ENCODE assay signal across 30 cellular contexts in genomic region chr5:11289733-11290132, GRCh38.
"Had no signal": no experiment of that assay in that cellular context is flagged by ENCODE, and none has a peak within 500 bp of the region (broad histone marks: within the 10 kb centered on the region; RNA-seq: fewer than 3 reads in every experiment).

No MANE protein-coding gene starts in this region.

- H3K27me3 ChIP-seq: ascending aorta, brain microvascular endothelial cell, esophagus muscularis mucosa, gastrocnemius medialis, sigmoid colon, upper lobe of left lung had no signal

- DNase-seq: activated B cell treated with CpG ODN at 0.5 μM for 24 hours; activated CD4-positive, alpha-beta T cell treated with anti-CD3 and anti-CD28 coated beads for 36 hours; activated CD4-positive, alpha-beta T cell treated with anti-CD3 and anti-CD28 coated beads, Interleukin-2, amount 50 U/mL, for 4 hours; activated CD8-positive, alpha-beta memory T cell treated with anti-CD3 and anti-CD28 coated beads for 24 hours; activated CD8-positive, alpha-beta memory T cell treated with anti-CD3 and anti-CD28 coated beads, Interleukin-2, amount 50 U/mL, for 4 hours; activated T-cell treated with anti-CD3 and anti-CD28 coated beads, Interleukin-2, amount 50 U/mL, for 24 hours; brain microvascular endothelial cell; caudate nucleus; dermis blood vessel endothelial cell; effector memory CD8-positive, alpha-beta T cell; gastrocnemius medialis; hypothalamus; islet precursor cell; left cardiac atrium; naive thymus-derived CD8-positive, alpha-beta T cell; sigmoid colon; stimulated activated CD4-positive, alpha-beta T cell treated with anti-CD3 and anti-CD28 coated beads, Interleukin-15, amount 100 ng/mL, for 24 hours; stimulated activated CD4-positive, alpha-beta T cell treated with anti-CD3 and anti-CD28 coated beads, Interleukin-2, amount 100 ng/mL, for 48 hours; stimulated activated CD8-positive, alpha-beta memory T cell treated with anti-CD3 and anti-CD28 coated beads, Interleukin-4, amount 100 ng/mL, for 48 hours; stimulated activated naive B cell treated with anti-CD40 and anti-IgM and Interleukin-4, amounts not matched to agents 10 μg/mL and 1 μg/mL and 100 μg/mL, for 72 hours; T-cell; upper lobe of left lung had no signal

- H3K36me3 ChIP-seq: ascending aorta, brain microvascular endothelial cell, esophagus muscularis mucosa, gastrocnemius medialis, sigmoid colon, upper lobe of left lung had no signal

- H3K27ac ChIP-seq: ascending aorta, brain microvascular endothelial cell, esophagus muscularis mucosa, gastrocnemius medialis, sigmoid colon, upper lobe of left lung had no signal

- H3K27ac Mint-ChIP-seq: activated B cell treated with CpG ODN at 0.5 μM for 24 hours; activated CD4-positive, alpha-beta T cell treated with anti-CD3 and anti-CD28 coated beads for 36 hours; activated naive CD4-positive, alpha-beta T cell treated with anti-CD3 and anti-CD28 coated beads, Interleukin-2, amount 50 U/mL, for 72 hours; activated T-cell treated with anti-CD3 and anti-CD28 coated beads, Interleukin-2, amount 50 U/mL, for 24 hours; activated T-helper 17 cell treated with anti-CD3 and anti-CD28 coated beads, Interleukin-2, amount 50 U/mL, for 72 hours; effector memory CD8-positive, alpha-beta T cell; mesothelial cell of epicardium; naive thymus-derived CD8-positive, alpha-beta T cell; stimulated activated naive B cell treated with anti-CD40 and anti-IgM and Interleukin-4, amounts not matched to agents 10 μg/mL and 1 μg/mL and 100 μg/mL, for 72 hours; T-cell; T-helper 2 cell treated with Interferon-gamma antibody and Interleukin-4, amounts not matched to agents 5 μg/mL and 100 μg/mL, for 36 hours had no signal

- H3K4me3 Mint-ChIP-seq: activated B cell treated with CpG ODN at 0.5 μM for 24 hours; activated CD4-positive, alpha-beta T cell treated with anti-CD3 and anti-CD28 coated beads for 36 hours; activated T-cell treated with anti-CD3 and anti-CD28 coated beads, Interleukin-2, amount 50 U/mL, for 24 hours; activated T-helper 17 cell treated with anti-CD3 and anti-CD28 coated beads, Interleukin-2, amount 50 U/mL, for 72 hours; effector memory CD8-positive, alpha-beta T cell; mesothelial cell of epicardium; naive thymus-derived CD8-positive, alpha-beta T cell; stimulated activated naive B cell treated with anti-CD40 and anti-IgM and Interleukin-4, amounts not matched to agents 10 μg/mL and 1 μg/mL and 100 μg/mL, for 72 hours; T-cell; T-helper 2 cell treated with Interferon-gamma antibody and Interleukin-4, amounts not matched to agents 5 μg/mL and 100 μg/mL, for 36 hours had no signal

- H3K27me3 Mint-ChIP-seq: activated T-helper 17 cell treated with anti-CD3 and anti-CD28 coated beads, Interleukin-2, amount 50 U/mL, for 72 hours; effector memory CD8-positive, alpha-beta T cell; stimulated activated naive B cell treated with anti-CD40 and anti-IgM and Interleukin-4, amounts not matched to agents 10 μg/mL and 1 μg/mL and 100 μg/mL, for 72 hours had no signal

- H3K4me3 ChIP-seq: ascending aorta, esophagus muscularis mucosa, gastrocnemius medialis, lung, sigmoid colon, smooth muscle cell, upper lobe of left lung had no signal

- H3K4me1 Mint-ChIP-seq: activated B cell treated with CpG ODN at 0.5 μM for 24 hours; activated CD4-positive, alpha-beta T cell treated with anti-CD3 and anti-CD28 coated beads for 36 hours; activated T-helper 17 cell treated with anti-CD3 and anti-CD28 coated beads, Interleukin-2, amount 50 U/mL, for 72 hours; mesothelial cell of epicardium; naive thymus-derived CD8-positive, alpha-beta T cell; stimulated activated naive B cell treated with anti-CD40 and anti-IgM and Interleukin-4, amounts not matched to agents 10 μg/mL and 1 μg/mL and 100 μg/mL, for 72 hours; T-cell had no signal

- H3K9me3 Mint-ChIP-seq: activated B cell treated with CpG ODN at 0.5 μM for 24 hours; activated naive CD4-positive, alpha-beta T cell treated with anti-CD3 and anti-CD28 coated beads, Interleukin-2, amount 50 U/mL, for 72 hours; activated T-cell treated with anti-CD3 and anti-CD28 coated beads, Interleukin-2, amount 50 U/mL, for 24 hours; activated T-helper 17 cell treated with anti-CD3 and anti-CD28 coated beads, Interleukin-2, amount 50 U/mL, for 72 hours; T-cell; T-helper 2 cell treated with Interferon-gamma antibody and Interleukin-4, amounts not matched to agents 5 μg/mL and 100 μg/mL, for 36 hours had no signal

- H3K36me3 Mint-ChIP-seq: activated naive CD4-positive, alpha-beta T cell treated with anti-CD3 and anti-CD28 coated beads, Interleukin-2, amount 50 U/mL, for 72 hours; mesothelial cell of epicardium; naive thymus-derived CD8-positive, alpha-beta T cell; stimulated activated naive B cell treated with anti-CD40 and anti-IgM and Interleukin-4, amounts not matched to agents 10 μg/mL and 1 μg/mL and 100 μg/mL, for 72 hours; T-cell had no signal

- ATAC-seq: activated CD4-positive, alpha-beta T cell treated with anti-CD3 and anti-CD28 coated beads for 36 hours; activated naive CD4-positive, alpha-beta T cell treated with anti-CD3 and anti-CD28 coated beads, Interleukin-2, amount 50 U/mL, for 72 hours; activated T-helper 17 cell treated with anti-CD3 and anti-CD28 coated beads, Interleukin-2, amount 50 U/mL, for 72 hours; effector memory CD8-positive, alpha-beta T cell; gastrocnemius medialis; naive thymus-derived CD8-positive, alpha-beta T cell; stimulated activated naive B cell treated with anti-CD40 and anti-IgM and Interleukin-4, amounts not matched to agents 10 μg/mL and 1 μg/mL and 100 μg/mL, for 72 hours; T-cell had no signal
